19 cellular contexts compared by ENCODE assay signal in genomic region chr1:116868386-116868785, GRCh38.
"Had no signal": no experiment of that assay in that cellular context is flagged by ENCODE, and none has a peak within 500 bp of the region (broad histone marks: within the 10 kb centered on the region; RNA-seq: fewer than 3 reads in every experiment).

No MANE protein-coding gene starts in this region.

- H3K4me1 ChIP-seq: spleen had no signal

- H3K27ac ChIP-seq: spleen, thoracic aorta had no signal

- H3K4me3 ChIP-seq: lung, spleen, thoracic aorta had no signal

- H3K36me3 ChIP-seq: spleen, thoracic aorta had no signal

- DNase-seq: activated CD4-positive, alpha-beta T cell treated with anti-CD3 and anti-CD28 coated beads for 4 hours; activated CD4-positive, alpha-beta T cell treated with anti-CD3 and anti-CD28 coated beads, Interleukin-2, amount 50 U/mL, for 48 hours; activated CD4-positive, CD25-positive, alpha-beta regulatory T cell; activated naive CD4-positive, alpha-beta T cell treated with Interleukin-2 at 50 U/mL for 16 hours; activated naive CD8-positive, alpha-beta T cell treated with anti-CD3 and anti-CD28 coated beads for 36 hours; activated T-cell treated with anti-CD3 and anti-CD28 coated beads, Interleukin-2, amount 50 U/mL, for 48 hours; effector memory CD8-positive, alpha-beta T cell; kidney; naive thymus-derived CD4-positive, alpha-beta T cell; retina; spleen; stimulated activated CD4-positive, alpha-beta T cell treated with anti-CD3 and anti-CD28 coated beads, Interleukin-4, amount 100 ng/mL, for 1 hour; stimulated activated naive CD4-positive, alpha-beta T cell treated with Interleukin-2 at 50 U/mL for 16 hours; SW 1271; T-helper 17 cell had no signal

- ATAC-seq: effector memory CD8-positive, alpha-beta T cell; esophagus mucosa; left lobe of liver; naive thymus-derived CD4-positive, alpha-beta T cell; T-helper 17 cell had no signal
